ENCODE assay signal across 8 cellular contexts in genomic region chr11:57658023-57658361, GRCh38. TPM values are rescaled to one million over a fixed set of nuclear protein-coding genes. Genes with fewer than 3 reads are reported as not detected.
DNase-seq lines count a peak whose midpoint lies in the region; ATAC-seq and TF ChIP-seq lines count a peak whose summit lies in the region.

No MANE protein-coding gene starts in this region.

- H3K36me3 ChIP-seq in kidney epithelial cell (ENCODE audit: control insufficient read depth, insufficient read depth, low read length) (peaks cover 4% of the 10 kb centered on the region), thymus (ENCODE audit: control insufficient read depth, insufficient read depth) (peaks cover 33% of the 10 kb centered on the region)

- no peaks in the 10 kb centered on the region for H3K9me3 Mint-ChIP-seq in activated CD4-positive, alpha-beta T cell treated with anti-CD3 and anti-CD28 coated beads, Interleukin-2, amount 10 ng/mL, durations not matched to agents 7 days and 5 days
- no peaks in the 10 kb centered on the region for H3K9me3 Mint-ChIP-seq in activated naive CD4-positive, alpha-beta T cell treated with anti-CD3 and anti-CD28 coated beads, Interleukin-2, amount 50 U/mL, for 72 hours

- no peak for TF ChIP-seq CTCF in kidney epithelial cell (IDR thresholded peaks at IDR 0.05; ENCODE audit: insufficient read depth, low read length, poor library complexity, severe bottlenecking)

- peaks cover 40% of the 10 kb centered on the region for H3K4me1 Mint-ChIP-seq in activated CD4-positive, alpha-beta T cell treated with anti-CD3 and anti-CD28 coated beads, Interleukin-2, amount 10 ng/mL, durations not matched to agents 7 days and 5 days

- H3K9me3 ChIP-seq in thymus (ENCODE audit: control insufficient read depth), result no peaks in the 10 kb centered on the region

- H3K27ac Mint-ChIP-seq in activated CD4-positive, alpha-beta T cell treated with anti-CD3 and anti-CD28 coated beads, Interleukin-2, amount 10 ng/mL, durations not matched to agents 7 days and 5 days, result peak overlapping the region; percentile 94
- H3K27ac Mint-ChIP-seq in activated naive CD4-positive, alpha-beta T cell treated with anti-CD3 and anti-CD28 coated beads, Interleukin-2, amount 50 U/mL, for 72 hours, result peak overlapping the region; percentile 92 to 99

- H3K4me1 ChIP-seq in thymus (ENCODE audit: control insufficient read depth, insufficient read depth, low read length), result peaks cover 7% of the 10 kb centered on the region

- H3K4me3 ChIP-seq in kidney epithelial cell (ENCODE audit: low read depth, low read length), result peak overlapping the region; percentile 67
- H3K4me3 ChIP-seq in thymus (ENCODE audit: low read length), result peak overlapping the region; percentile 70

- POLR2A ChIA-PET in activated CD4-positive, alpha-beta T cell treated with anti-CD3 and anti-CD28 coated beads, Interleukin-2, amount 10 ng/mL, durations not matched to agents 7 days and 5 days (lab: Charles Lee), result no interaction called here

- H3K36me3 Mint-ChIP-seq in activated CD4-positive, alpha-beta T cell treated with anti-CD3 and anti-CD28 coated beads, Interleukin-2, amount 10 ng/mL, durations not matched to agents 7 days and 5 days (ENCODE audit: low read depth), result peaks cover 36% of the 10 kb centered on the region
- H3K36me3 Mint-ChIP-seq in activated naive CD4-positive, alpha-beta T cell treated with anti-CD3 and anti-CD28 coated beads, Interleukin-2, amount 50 U/mL, for 72 hours, result peaks cover 7 to 26% of the 10 kb centered on the region in 2 donors

- peak overlapping the region; percentile 79 for H3K27ac ChIP-seq in thymus (ENCODE audit: low read depth)

- under 1% methylated on average over 8 of the region's 8 CpGs for WGBS in thymus

- no peaks in the 10 kb centered on the region for H3K27me3 Mint-ChIP-seq in activated CD4-positive, alpha-beta T cell treated with anti-CD3 and anti-CD28 coated beads, Interleukin-2, amount 10 ng/mL, durations not matched to agents 7 days and 5 days

- CTCF ChIA-PET in activated CD4-positive, alpha-beta T cell treated with anti-CD3 and anti-CD28 coated beads, Interleukin-2, amount 10 ng/mL, durations not matched to agents 7 days and 5 days (lab: Charles Lee), result interaction anchor here (1.6 to 3.0 kb wide), 2 partner anchors 8 to 18 kb away, joined by 7 to 9 read pairs; no protein-coding TSS in a partner anchor

- no peaks in the 10 kb centered on the region for H3K27me3 ChIP-seq in kidney epithelial cell (ENCODE audit: control insufficient read depth, insufficient read depth, low read length)
- H3K27me3 ChIP-seq in thymus (ENCODE audit: control insufficient read depth, insufficient read depth), result no peaks in the 10 kb centered on the region

- no peak for DNase-seq in activated CD4-positive, alpha-beta T cell treated with anti-CD3 and anti-CD28 coated beads, Interleukin-2, amount 10 ng/mL, durations not matched to agents 7 days and 5 days
- no peak for DNase-seq in activated CD4-positive, alpha-beta T cell treated with anti-CD3 and anti-CD28 coated beads, Interleukin-2, amount 50 U/mL, for 48 hours
- no peak for DNase-seq in activated naive CD4-positive, alpha-beta T cell treated with anti-CD3 and anti-CD28 coated beads, Interleukin-2, amount 50 U/mL, for 72 hours (ENCODE audit: low spot score in 2 of 2)
- no peak for DNase-seq in kidney epithelial cell (ENCODE audit: low read depth)
- DNase-seq in NOMO-1 treated with dmso at 0.1 percent for 144 hours (lab: John Stamatoyannopoulos, UW; ENCODE audit: unreplicated experiment), result no peak

- peak overlapping the region; percentile 100 for H3K4me3 Mint-ChIP-seq in activated CD4-positive, alpha-beta T cell treated with anti-CD3 and anti-CD28 coated beads, Interleukin-2, amount 10 ng/mL, durations not matched to agents 7 days and 5 days

- no peak for ATAC-seq in activated naive CD4-positive, alpha-beta T cell treated with anti-CD3 and anti-CD28 coated beads, Interleukin-2, amount 50 U/mL, for 72 hours
- ATAC-seq in GM19023 (IDR thresholded peaks at IDR 0.05; ENCODE audit: unreplicated experiment) (no peak), GM18858 (IDR thresholded peaks at IDR 0.05; ENCODE audit: unreplicated experiment) (no peak)

RNA-seq across cellular contexts. Expression of gene CLP1, which starts 0.4 kb away (rescaled TPM):
- 10 to 100 TPM; 17.1 to 21.2 TPM for total RNA-seq in activated CD4-positive, alpha-beta T cell treated with anti-CD3 and anti-CD28 coated beads, Interleukin-2, amount 10 ng/mL, durations not matched to agents 7 days and 5 days
- total RNA-seq in activated naive CD4-positive, alpha-beta T cell treated with anti-CD3 and anti-CD28 coated beads, Interleukin-2, amount 50 U/mL, for 72 hours, result 10 to 100 TPM; 15.5 to 23.5 TPM
- total RNA-seq in kidney epithelial cell, result 17.7 and 20.7 TPM in 2 replicates
- polyA plus RNA-seq in thymus, result 13.6 TPM

RNA-seq across cellular contexts. Expression of gene YPEL4, which starts 8.3 kb away (rescaled TPM):
- total RNA-seq in activated CD4-positive, alpha-beta T cell treated with anti-CD3 and anti-CD28 coated beads, Interleukin-2, amount 10 ng/mL, durations not matched to agents 7 days and 5 days, result under 1 TPM; 0.17 to 0.19 TPM
- 1 to 10 TPM in 1 of 2 donors, not detected in 1; 1.4 TPM for total RNA-seq in activated naive CD4-positive, alpha-beta T cell treated with anti-CD3 and anti-CD28 coated beads, Interleukin-2, amount 50 U/mL, for 72 hours
- total RNA-seq in kidney epithelial cell, result 1.4 TPM in 1 of 2 replicates, not detected in the other
- polyA plus RNA-seq in thymus, result 5.9 TPM

RNA-seq across cellular contexts. Expression of gene ZDHHC5, which starts 9.9 kb away (rescaled TPM):
- 10 to 100 TPM; 62.9 to 65.5 TPM for total RNA-seq in activated CD4-positive, alpha-beta T cell treated with anti-CD3 and anti-CD28 coated beads, Interleukin-2, amount 10 ng/mL, durations not matched to agents 7 days and 5 days
- total RNA-seq in activated naive CD4-positive, alpha-beta T cell treated with anti-CD3 and anti-CD28 coated beads, Interleukin-2, amount 50 U/mL, for 72 hours, result 10 to 100 TPM; 49.5 to 59.6 TPM
- 62.4 and 69.2 TPM in 2 replicates for total RNA-seq in kidney epithelial cell
- 21.0 TPM for polyA plus RNA-seq in thymus

RNA-seq across cellular contexts. Expression of gene MED19, which starts 54.0 kb away (rescaled TPM):
- 10 to 100 TPM; 11.8 to 12.2 TPM for total RNA-seq in activated CD4-positive, alpha-beta T cell treated with anti-CD3 and anti-CD28 coated beads, Interleukin-2, amount 10 ng/mL, durations not matched to agents 7 days and 5 days
- 10 to 100 TPM; 10.6 to 11.2 TPM for total RNA-seq in activated naive CD4-positive, alpha-beta T cell treated with anti-CD3 and anti-CD28 coated beads, Interleukin-2, amount 50 U/mL, for 72 hours
- 26.8 and 27.6 TPM in 2 replicates for total RNA-seq in kidney epithelial cell
- 13.3 TPM for polyA plus RNA-seq in thymus

RNA-seq across cellular contexts. Expression of gene TMX2, which starts 54.4 kb away (rescaled TPM):
- 10 to 100 TPM; 62.9 to 74.2 TPM for total RNA-seq in activated CD4-positive, alpha-beta T cell treated with anti-CD3 and anti-CD28 coated beads, Interleukin-2, amount 10 ng/mL, durations not matched to agents 7 days and 5 days
- 10 to 100 TPM; 51.1 to 52.7 TPM for total RNA-seq in activated naive CD4-positive, alpha-beta T cell treated with anti-CD3 and anti-CD28 coated beads, Interleukin-2, amount 50 U/mL, for 72 hours
- total RNA-seq in kidney epithelial cell, result 74.0 and 79.8 TPM in 2 replicates
- polyA plus RNA-seq in thymus, result 61.4 TPM
